8 cellular contexts compared by ENCODE assay signal in the genomic region with DNA sequence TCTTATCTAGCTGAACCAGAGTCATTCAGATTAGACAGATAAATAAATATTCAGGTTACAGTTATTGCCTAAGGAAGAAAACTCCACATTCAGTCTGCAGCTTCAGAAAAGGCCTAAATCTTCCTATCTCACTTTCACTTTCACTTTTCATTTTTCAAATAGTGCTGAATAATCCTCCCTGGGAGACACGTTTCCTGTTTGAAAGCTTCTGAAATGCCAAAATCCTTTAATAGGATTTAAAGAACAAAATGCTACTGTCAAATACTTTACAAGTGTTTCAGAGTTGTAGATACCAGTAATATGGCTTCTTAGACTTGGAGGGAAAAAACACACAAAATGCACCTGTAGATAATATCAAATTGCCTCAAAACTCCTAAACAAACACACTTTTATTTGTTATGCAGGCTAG. TPM values are rescaled to one million over a fixed set of nuclear protein-coding genes. Genes with fewer than 3 reads are reported as not detected.
DNase-seq lines count a peak whose midpoint lies in the region; ATAC-seq, FAIRE-seq and TF ChIP-seq lines count a peak whose summit lies in the region.

No MANE protein-coding gene starts in this region.

- H3K27ac ChIP-seq in HUES6 (ENCODE audit: low read depth, low read length) (peak overlapping the region; percentile 73; the same call in 1 of the 2 replicates), subcutaneous abdominal adipose tissue (ENCODE audit: low read depth, low read length) (peak overlapping the region; percentile 91)

- peak; percentile 25 for FAIRE-seq in D721Med (lab: Jason Lieb, UNC)

- H3K4me3 ChIP-seq in HUES6 (ENCODE audit: low read depth, low read length) = peak overlapping the region; percentile 48
- peak overlapping the region; percentile 7 to 50 (median 37) for H3K4me3 ChIP-seq in subcutaneous abdominal adipose tissue (ENCODE audit: low read depth in 1 of 5, low read length in 5 of 5)

- DNase-seq in D721Med (ENCODE audit: insufficient read length, low spot score) = peak; percentile 49
- DNase-seq in activated CD4-positive, alpha-beta memory T cell treated with anti-CD3 and anti-CD28 coated beads, Interleukin-2, amount 10 ng/mL, durations not matched to agents 7 days and 5 days = no peak
- DNase-seq in hepatic stellate cell (ENCODE audit: low spot score) = peak; percentile 45
- no peak for DNase-seq in GM19240 (ENCODE audit: insufficient read length, low spot score)
- DNase-seq in posterior cingulate gyrus = no peak

- H3K27ac Mint-ChIP-seq in activated CD4-positive, alpha-beta memory T cell treated with anti-CD3 and anti-CD28 coated beads, Interleukin-2, amount 10 ng/mL, durations not matched to agents 7 days and 5 days = peak overlapping the region; percentile 90

- intact Hi-C loops in posterior cingulate gyrus (cut with DNase I) = no loop called here

- H3K9me3 ChIP-seq in HUES6 (ENCODE audit: control insufficient read depth, insufficient read depth, low read depth, low read length) = peaks cover 12% of the 10 kb centered on the region; the same call in 1 of the 2 replicates
- H3K9me3 ChIP-seq in subcutaneous abdominal adipose tissue (ENCODE audit: control insufficient read depth in 5 of 5, low read length in 5 of 5) = no peaks in the 10 kb centered on the region

- H3K9ac ChIP-seq in HUES6 (ENCODE audit: low read length) (no peak overlapping the region), subcutaneous abdominal adipose tissue (ENCODE audit: low read length in 5 of 5) (peak overlapping the region; percentile 12 to 68 (median 63))

- peaks cover 15% of the 10 kb centered on the region; the same call in 1 of the 2 replicates for H3K4me1 ChIP-seq in HUES6 (ENCODE audit: control insufficient read depth, insufficient read depth, low read length)
- H3K4me1 ChIP-seq in subcutaneous abdominal adipose tissue (ENCODE audit: control insufficient read depth in 5 of 5, insufficient read depth in 5 of 5, low read length in 5 of 5) = peaks cover 5 to 43% (median 40%) of the 10 kb centered on the region in 5 donors

- ATAC-seq in HG03342 (IDR thresholded peaks at IDR 0.05; ENCODE audit: unreplicated experiment) = no peak

- H3K36me3 ChIP-seq in HUES6 (ENCODE audit: control insufficient read depth, insufficient read depth, low read length) (peaks cover 47% of the 10 kb centered on the region), subcutaneous abdominal adipose tissue (ENCODE audit: control insufficient read depth in 5 of 5, insufficient read depth in 5 of 5, low read length in 5 of 5) (peaks cover 10 to 28% (median 23%) of the 10 kb centered on the region in 5 donors)

- peaks cover 40% of the 10 kb centered on the region for H3K4me1 Mint-ChIP-seq in activated CD4-positive, alpha-beta memory T cell treated with anti-CD3 and anti-CD28 coated beads, Interleukin-2, amount 10 ng/mL, durations not matched to agents 7 days and 5 days

- no peaks in the 10 kb centered on the region for H3K27me3 Mint-ChIP-seq in activated CD4-positive, alpha-beta memory T cell treated with anti-CD3 and anti-CD28 coated beads, Interleukin-2, amount 10 ng/mL, durations not matched to agents 7 days and 5 days

- POLR2A ChIA-PET in activated CD4-positive, alpha-beta memory T cell treated with anti-CD3 and anti-CD28 coated beads, Interleukin-2, amount 10 ng/mL, durations not matched to agents 7 days and 5 days (lab: Charles Lee) = interaction anchor here (0.8 to 2.2 kb wide), 9 partner anchors 9 to 444 kb away, joined by 3 to 9 read pairs (median 4); partner anchors contain the start of genes KIAA0319L, NCDN, SFPQ and TFAP2E

- no peak for TF ChIP-seq CTCF in D721Med (IDR thresholded peaks at IDR 0.05; ENCODE audit: insufficient read depth, missing control alignments)

- H3K4me3 Mint-ChIP-seq in activated CD4-positive, alpha-beta memory T cell treated with anti-CD3 and anti-CD28 coated beads, Interleukin-2, amount 10 ng/mL, durations not matched to agents 7 days and 5 days = peak overlapping the region; percentile 87

- CTCF ChIA-PET in activated CD4-positive, alpha-beta memory T cell treated with anti-CD3 and anti-CD28 coated beads, Interleukin-2, amount 10 ng/mL, durations not matched to agents 7 days and 5 days (lab: Charles Lee) = interaction anchor here (0.8 to 2.1 kb wide), 3 partner anchors 69 to 80 kb away, joined by 3 to 7 read pairs (median 7); no protein-coding TSS in a partner anchor

- peaks cover 49% of the 10 kb centered on the region for H3K36me3 Mint-ChIP-seq in activated CD4-positive, alpha-beta memory T cell treated with anti-CD3 and anti-CD28 coated beads, Interleukin-2, amount 10 ng/mL, durations not matched to agents 7 days and 5 days (ENCODE audit: low read depth)

- H3K27me3 ChIP-seq in HUES6 (ENCODE audit: control insufficient read depth, insufficient read depth, low read length) = no peaks in the 10 kb centered on the region
- H3K27me3 ChIP-seq in subcutaneous abdominal adipose tissue (ENCODE audit: control insufficient read depth in 5 of 5, insufficient read depth in 4 of 5, low read length in 5 of 5) = no peaks in the 10 kb centered on the region

- H3K9me3 Mint-ChIP-seq in activated CD4-positive, alpha-beta memory T cell treated with anti-CD3 and anti-CD28 coated beads, Interleukin-2, amount 10 ng/mL, durations not matched to agents 7 days and 5 days = no peaks in the 10 kb centered on the region

RNA-seq across cellular contexts. Expression of gene PSMB2, which starts 3.9 kb away (rescaled TPM):
- 10 to 100 TPM; 76.4 to 78.1 TPM for total RNA-seq in activated CD4-positive, alpha-beta memory T cell treated with anti-CD3 and anti-CD28 coated beads, Interleukin-2, amount 10 ng/mL, durations not matched to agents 7 days and 5 days

Comparison
In these comparisons a context has a peak if more than half of its experiments do, and no peak if none do; other contexts are left out.
1. DNase-seq: peak in D721Med (single experiment) and hepatic stellate cell (single experiment); none in activated CD4-positive, alpha-beta memory T cell treated with anti-CD3 and anti-CD28 coated beads, Interleukin-2, amount 10 ng/mL, durations not matched to agents 7 days and 5 days (single experiment), GM19240 (single experiment) and posterior cingulate gyrus (0 of 10).